Comparison of ENCODE assay signal across 26 cellular contexts in genomic region chr4:70671091-70671490, GRCh38. TPM values are rescaled to one million over a fixed set of nuclear protein-coding genes. Genes with fewer than 3 reads are reported as not detected.
"Had no signal": no experiment of that assay in that cellular context is flagged by ENCODE, and none has a peak within 500 bp of the region (broad histone marks: within the 10 kb centered on the region; RNA-seq: fewer than 3 reads in every experiment).

No MANE protein-coding gene starts in this region.

- H3K9me3 Mint-ChIP-seq: activated naive CD4-positive, alpha-beta T cell treated with anti-CD3 and anti-CD28 coated beads for 36 hours; activated naive CD8-positive, alpha-beta T cell treated with anti-CD3 and anti-CD28 coated beads, Interleukin-2, amount 10 ng/mL, durations not matched to agents 7 days and 5 days; nephron progenitor cell; WTC11 had no signal

- DNase-seq: activated CD8-positive, alpha-beta memory T cell treated with anti-CD3 and anti-CD28 coated beads for 24 hours; activated CD8-positive, alpha-beta memory T cell treated with anti-CD3 and anti-CD28 coated beads, Interleukin-2, amount 50 U/mL, for 48 hours; activated effector memory CD4-positive, alpha-beta T cell treated with Interleukin-2 at 50 U/mL for 16 hours; activated naive CD4-positive, alpha-beta T cell treated with anti-CD3 and anti-CD28 coated beads for 36 hours; activated naive CD8-positive, alpha-beta T cell treated with anti-CD3 and anti-CD28 coated beads, Interleukin-2, amount 10 ng/mL, durations not matched to agents 7 days and 5 days; activated T-cell treated with anti-CD3 and anti-CD28 coated beads, Interleukin-2, amount 50 U/mL, for 48 hours; amniotic stem cell; colonic mucosa; esophagus squamous epithelium; gastrocnemius medialis; hippocampal formation; left cardiac atrium; mesenchymal stem cell; nephron progenitor cell; pancreas; psoas muscle; right cardiac atrium; stimulated activated CD4-positive, alpha-beta T cell treated with anti-CD3 and anti-CD28 coated beads, Interleukin-12 subunit alpha, Interleukin-12 subunit beta, amount 100 ng/mL, for 4 hours; stimulated activated CD4-positive, alpha-beta T cell treated with anti-CD3 and anti-CD28 coated beads, Interleukin-4, amount 100 ng/mL, for 4 hours; T1000; trophoblast cell had no signal

- H3K4me3 Mint-ChIP-seq: activated naive CD4-positive, alpha-beta T cell treated with anti-CD3 and anti-CD28 coated beads for 36 hours; activated naive CD8-positive, alpha-beta T cell treated with anti-CD3 and anti-CD28 coated beads, Interleukin-2, amount 10 ng/mL, durations not matched to agents 7 days and 5 days; nephron progenitor cell; WTC11 had no signal

- H3K4me1 Mint-ChIP-seq: nephron progenitor cell, WTC11 had no signal

- H3K9me3 ChIP-seq: breast epithelium, colonic mucosa, esophagus squamous epithelium, gastrocnemius medialis, pancreas, psoas muscle, vagina had no signal

- H3K4me1 ChIP-seq: breast epithelium, colonic mucosa, esophagus squamous epithelium, gastrocnemius medialis, pancreas, psoas muscle, vagina had no signal

- H3K4me3 ChIP-seq: breast epithelium, colonic mucosa, esophagus squamous epithelium, gastrocnemius medialis, pancreas, psoas muscle, vagina had no signal

- FAIRE-seq: pancreas had no signal

- H3K27me3 ChIP-seq: breast epithelium, colonic mucosa, esophagus squamous epithelium, gastrocnemius medialis, pancreas, vagina had no signal

- H3K27ac Mint-ChIP-seq: activated naive CD4-positive, alpha-beta T cell treated with anti-CD3 and anti-CD28 coated beads for 36 hours; activated naive CD8-positive, alpha-beta T cell treated with anti-CD3 and anti-CD28 coated beads, Interleukin-2, amount 10 ng/mL, durations not matched to agents 7 days and 5 days; nephron progenitor cell; WTC11 had no signal

- H3K36me3 Mint-ChIP-seq: WTC11 had no signal

- ATAC-seq: gastrocnemius medialis, left cardiac atrium, pancreas, psoas muscle, right cardiac atrium, WTC11 had no signal

- H3K36me3 ChIP-seq: breast epithelium, colonic mucosa, esophagus squamous epithelium, gastrocnemius medialis, pancreas, vagina had no signal

- H3K27ac ChIP-seq: breast epithelium, colonic mucosa, esophagus squamous epithelium, gastrocnemius medialis, pancreas, psoas muscle, vagina had no signal

RNA-seq across cellular contexts. Expression of gene JCHAIN, which starts 4.8 kb away (rescaled TPM):
- total RNA-seq: activated naive CD4-positive, alpha-beta T cell treated with anti-CD3 and anti-CD28 coated beads for 36 hours; temporal lobe had no signal

RNA-seq across cellular contexts. Expression of gene ENAM, which starts 42.5 kb away (rescaled TPM):
- total RNA-seq: activated naive CD4-positive, alpha-beta T cell treated with anti-CD3 and anti-CD28 coated beads for 36 hours; activated naive CD8-positive, alpha-beta T cell treated with anti-CD3 and anti-CD28 coated beads, Interleukin-2, amount 10 ng/mL, durations not matched to agents 7 days and 5 days; colonic mucosa; esophagus squamous epithelium; mononuclear cell; temporal lobe; vagina; WTC11 had no signal
